In the genomic region with DNA sequence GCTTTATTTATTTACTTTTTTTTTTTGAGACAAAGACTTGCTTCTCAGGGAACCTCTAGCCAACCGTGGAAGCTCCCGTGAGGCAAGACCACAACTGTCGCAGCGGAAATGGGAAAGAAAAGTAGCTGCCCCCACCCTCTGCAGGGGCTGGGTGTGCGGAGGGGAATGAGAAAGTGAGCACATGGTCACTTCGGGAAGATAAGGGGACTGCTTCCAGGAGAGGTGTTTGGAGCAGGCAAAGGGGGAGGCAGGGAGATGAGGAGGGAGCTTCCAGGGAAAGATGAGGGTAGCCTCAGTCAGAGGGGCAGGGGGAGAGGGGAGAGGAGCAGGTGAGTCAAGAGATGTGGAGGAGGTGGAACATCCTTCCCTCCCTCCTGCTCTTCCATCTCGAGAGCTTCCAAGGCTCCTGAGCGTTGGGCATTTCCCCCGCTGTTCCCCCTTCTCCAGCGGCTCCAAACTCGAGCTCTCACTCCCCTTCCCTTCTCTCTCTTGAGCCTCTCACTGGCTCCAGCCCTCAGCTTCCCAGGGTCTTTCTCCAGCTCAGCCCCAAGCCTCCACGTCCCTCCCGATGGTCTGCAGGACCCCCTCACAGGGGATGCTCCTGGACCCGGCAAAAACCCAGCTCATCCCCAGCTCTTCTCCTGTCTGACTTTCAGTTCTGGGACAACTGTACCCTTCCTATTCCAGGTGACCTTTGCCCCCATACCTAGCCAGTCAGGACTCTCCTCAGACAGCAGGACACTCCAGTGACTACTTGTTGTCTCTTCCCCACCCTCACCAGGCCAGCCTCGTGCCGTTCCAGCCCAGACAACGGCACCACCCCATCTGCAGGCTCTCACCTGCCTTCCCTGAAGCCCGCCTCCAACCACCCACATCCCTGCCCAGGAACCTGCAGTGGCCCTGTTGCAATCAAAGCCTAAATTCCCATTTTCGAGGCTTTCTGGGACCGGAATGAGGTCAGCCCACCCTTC, we compare ENCODE assay signal across 1 cellular context.
A peak's percentile ranks its signal among the peaks of the same experiment; 100 is the strongest.
TF ChIP-seq lines count a peak whose summit lies in the region.

No MANE protein-coding gene starts in this region.

TF ChIP-seq in HEK293, 187 proteins besides CTCF, POLR2A, EP300 and RAD21 (continued from another document):
- TF ChIP-seq, protein P1, sequence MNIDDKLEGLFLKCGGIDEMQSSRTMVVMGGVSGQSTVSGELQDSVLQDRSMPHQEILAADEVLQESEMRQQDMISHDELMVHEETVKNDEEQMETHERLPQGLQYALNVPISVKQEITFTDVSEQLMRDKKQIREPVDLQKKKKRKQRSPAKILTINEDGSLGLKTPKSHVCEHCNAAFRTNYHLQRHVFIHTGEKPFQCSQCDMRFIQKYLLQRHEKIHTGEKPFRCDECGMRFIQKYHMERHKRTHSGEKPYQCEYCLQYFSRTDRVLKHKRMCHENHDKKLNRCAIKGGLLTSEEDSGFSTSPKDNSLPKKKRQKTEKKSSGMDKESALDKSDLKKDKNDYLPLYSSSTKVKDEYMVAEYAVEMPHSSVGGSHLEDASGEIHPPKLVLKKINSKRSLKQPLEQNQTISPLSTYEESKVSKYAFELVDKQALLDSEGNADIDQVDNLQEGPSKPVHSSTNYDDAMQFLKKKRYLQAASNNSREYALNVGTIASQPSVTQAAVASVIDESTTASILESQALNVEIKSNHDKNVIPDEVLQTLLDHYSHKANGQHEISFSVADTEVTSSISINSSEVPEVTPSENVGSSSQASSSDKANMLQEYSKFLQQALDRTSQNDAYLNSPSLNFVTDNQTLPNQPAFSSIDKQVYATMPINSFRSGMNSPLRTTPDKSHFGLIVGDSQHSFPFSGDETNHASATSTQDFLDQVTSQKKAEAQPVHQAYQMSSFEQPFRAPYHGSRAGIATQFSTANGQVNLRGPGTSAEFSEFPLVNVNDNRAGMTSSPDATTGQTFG (tag by site-specific recombination; IDR thresholded peaks at IDR 0.05; ENCODE audit: borderline replicate concordance): no peak
- no peak for TF ChIP-seq ZNF302 (tag by site-specific recombination; IDR thresholded peaks at IDR 0.05; ENCODE audit: low read depth)
- TF ChIP-seq, protein P2, sequence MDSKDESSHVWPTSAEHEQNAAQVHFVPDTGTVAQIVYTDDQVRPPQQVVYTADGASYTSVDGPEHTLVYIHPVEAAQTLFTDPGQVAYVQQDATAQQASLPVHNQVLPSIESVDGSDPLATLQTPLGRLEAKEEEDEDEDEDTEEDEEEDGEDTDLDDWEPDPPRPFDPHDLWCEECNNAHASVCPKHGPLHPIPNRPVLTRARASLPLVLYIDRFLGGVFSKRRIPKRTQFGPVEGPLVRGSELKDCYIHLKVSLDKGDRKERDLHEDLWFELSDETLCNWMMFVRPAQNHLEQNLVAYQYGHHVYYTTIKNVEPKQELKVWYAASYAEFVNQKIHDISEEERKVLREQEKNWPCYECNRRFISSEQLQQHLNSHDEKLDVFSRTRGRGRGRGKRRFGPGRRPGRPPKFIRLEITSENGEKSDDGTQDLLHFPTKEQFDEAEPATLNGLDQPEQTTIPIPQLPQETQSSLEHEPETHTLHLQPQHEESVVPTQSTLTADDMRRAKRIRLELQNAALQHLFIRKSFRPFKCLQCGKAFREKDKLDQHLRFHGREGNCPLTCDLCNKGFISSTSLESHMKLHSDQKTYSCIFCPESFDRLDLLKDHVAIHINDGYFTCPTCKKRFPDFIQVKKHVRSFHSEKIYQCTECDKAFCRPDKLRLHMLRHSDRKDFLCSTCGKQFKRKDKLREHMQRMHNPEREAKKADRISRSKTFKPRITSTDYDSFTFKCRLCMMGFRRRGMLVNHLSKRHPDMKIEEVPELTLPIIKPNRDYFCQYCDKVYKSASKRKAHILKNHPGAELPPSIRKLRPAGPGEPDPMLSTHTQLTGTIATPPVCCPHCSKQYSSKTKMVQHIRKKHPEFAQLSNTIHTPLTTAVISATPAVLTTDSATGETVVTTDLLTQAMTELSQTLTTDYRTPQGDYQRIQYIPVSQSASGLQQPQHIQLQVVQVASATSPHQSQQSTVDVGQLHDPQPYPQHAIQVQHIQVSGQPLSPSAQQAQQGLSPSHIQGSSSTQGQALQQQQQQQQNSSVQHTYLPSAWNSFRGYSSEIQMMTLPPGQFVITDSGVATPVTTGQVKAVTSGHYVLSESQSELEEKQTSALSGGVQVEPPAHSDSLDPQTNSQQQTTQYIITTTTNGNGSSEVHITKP (tag by site-specific recombination; IDR thresholded peaks at IDR 0.05): peak; percentile 87
- 0 out of 2 replicates have a peak, but pooled peaks have one; percentile 17 for TF ChIP-seq TRIM28 (IDR thresholded peaks at IDR 0.05; ENCODE audit: borderline replicate concordance, low read length)
- TF ChIP-seq ZNF701 (tag by site-specific recombination; IDR thresholded peaks at IDR 0.05): peak; percentile 46; the same call in 1 of the 2 replicates
- TF ChIP-seq ZBTB17 (tag by site-specific recombination; IDR thresholded peaks at IDR 0.05): peak; percentile 42; the same call in 1 of the 2 replicates
- no peak for TF ChIP-seq ZNF529 (tag by site-specific recombination; IDR thresholded peaks at IDR 0.05; ENCODE audit: insufficient replicate concordance)
- TF ChIP-seq IKZF3 (tag by site-specific recombination; IDR thresholded peaks at IDR 0.05): no peak
